15 cellular contexts compared by ENCODE assay signal in genomic region chr1:64983110-64983509, GRCh38. TPM values are rescaled to one million over a fixed set of nuclear protein-coding genes. Genes with fewer than 3 reads are reported as not detected.
DNase-seq lines count a peak whose midpoint lies in the region; ATAC-seq and TF ChIP-seq lines count a peak whose summit lies in the region.
"Had no signal": no experiment of that assay in that cellular context is flagged by ENCODE, and none has a peak within 500 bp of the region (broad histone marks: within the 10 kb centered on the region; RNA-seq: fewer than 3 reads in every experiment).

No MANE protein-coding gene starts in this region.

- no peak overlapping the region for H3K27ac Mint-ChIP-seq in stimulated activated naive CD8-positive, alpha-beta T cell treated with anti-CD3 and anti-CD28 coated beads, Interleukin-15, amount 100 ng/mL, for 72 hours
- H3K27ac Mint-ChIP-seq: GM23338 had no signal

- TF ChIP-seq CTCF in fibroblast of the aortic adventitia (IDR thresholded peaks at IDR 0.05; ENCODE audit: insufficient read depth, low read length) = no peak
- no peak for TF ChIP-seq CTCF in smooth muscle cell (IDR thresholded peaks at IDR 0.05; ENCODE audit: borderline replicate concordance, insufficient read depth, poor library complexity, severe bottlenecking)

- H3K4me3 ChIP-seq in fibroblast of the aortic adventitia (ENCODE audit: low read depth, low read length) (no peak overlapping the region), smooth muscle cell (no peak overlapping the region)
- H3K4me3 ChIP-seq: GM23338 had no signal

- H2AFZ ChIP-seq in smooth muscle cell (ENCODE audit: low read depth) = no peak overlapping the region
- H2AFZ ChIP-seq: GM23338 had no signal

- peak overlapping the region; percentile 38 for H3K9ac ChIP-seq in smooth muscle cell (ENCODE audit: low read depth)

- no peaks in the 10 kb centered on the region for H3K36me3 ChIP-seq in smooth muscle cell (ENCODE audit: low read depth)

- H3K27ac ChIP-seq in smooth muscle cell (ENCODE audit: low read depth) = peak overlapping the region; percentile 77

- H3K9me3 Mint-ChIP-seq in stimulated activated naive CD8-positive, alpha-beta T cell treated with anti-CD3 and anti-CD28 coated beads, Interleukin-15, amount 100 ng/mL, for 72 hours = no peaks in the 10 kb centered on the region
- H3K9me3 Mint-ChIP-seq: GM23338 had no signal

- peaks cover 37% of the 10 kb centered on the region for H3K4me1 Mint-ChIP-seq in stimulated activated naive CD8-positive, alpha-beta T cell treated with anti-CD3 and anti-CD28 coated beads, Interleukin-15, amount 100 ng/mL, for 72 hours

- no peaks in the 10 kb centered on the region for H3K79me2 ChIP-seq in smooth muscle cell (ENCODE audit: low read depth)

- no peak overlapping the region for H3K4me3 Mint-ChIP-seq in stimulated activated naive CD8-positive, alpha-beta T cell treated with anti-CD3 and anti-CD28 coated beads, Interleukin-15, amount 100 ng/mL, for 72 hours
- H3K4me3 Mint-ChIP-seq: GM23338; naive thymus-derived CD4-positive, alpha-beta T cell had no signal

- DNase-seq in SIG-M5 treated with dmso at 0.1 percent for 504 hours (lab: John Stamatoyannopoulos, UW; ENCODE audit: unreplicated experiment) = peak; percentile 14
- no peak for DNase-seq in SIG-M5 (lab: John Stamatoyannopoulos, UW)
- DNase-seq in T1000 (lab: John Stamatoyannopoulos, UW) = peak; percentile 91
- DNase-seq in fibroblast of the aortic adventitia (ENCODE audit: low read depth) = peak; percentile 64
- no peak for DNase-seq in smooth muscle cell (lab: John Stamatoyannopoulos, UW; ENCODE audit: unreplicated experiment)
- DNase-seq in stimulated activated naive CD8-positive, alpha-beta T cell treated with anti-CD3 and anti-CD28 coated beads, Interleukin-15, amount 100 ng/mL, for 72 hours = no peak
- DNase-seq: activated CD4-positive, alpha-beta T cell treated with anti-CD3 and anti-CD28 coated beads, Interleukin-2, amount 50 U/mL, for 4 hours; activated naive CD4-positive, alpha-beta T cell treated with Interleukin-2 at 50 U/mL for 16 hours; effector CD4-positive, alpha-beta T cell; Kasumi-1; naive thymus-derived CD4-positive, alpha-beta T cell; NCI-H446 had no signal

- no peaks in the 10 kb centered on the region for H3K27me3 Mint-ChIP-seq in stimulated activated naive CD8-positive, alpha-beta T cell treated with anti-CD3 and anti-CD28 coated beads, Interleukin-15, amount 100 ng/mL, for 72 hours

- no peaks in the 10 kb centered on the region for H3K27me3 ChIP-seq in smooth muscle cell (ENCODE audit: low read depth)

- no peaks in the 10 kb centered on the region for H4K20me1 ChIP-seq in smooth muscle cell (ENCODE audit: low read depth)

- H3K9me3 ChIP-seq in smooth muscle cell (replicated peaks; ENCODE audit: low read depth) = no peaks in the 10 kb centered on the region

- no peaks in the 10 kb centered on the region for H3K4me1 ChIP-seq in smooth muscle cell (ENCODE audit: low read depth)

- WGBS in smooth muscle cell (ENCODE audit: low lambda C conversion rate) = 27% methylated on average over 5 of the region's 5 CpGs

- no peak for ATAC-seq in GM21786 (IDR thresholded peaks at IDR 0.05; ENCODE audit: unreplicated experiment)
- no peak for ATAC-seq in GM21825 (IDR thresholded peaks at IDR 0.05; ENCODE audit: unreplicated experiment)
- ATAC-seq in stimulated activated naive CD8-positive, alpha-beta T cell treated with anti-CD3 and anti-CD28 coated beads, Interleukin-15, amount 100 ng/mL, for 72 hours = no peak
- ATAC-seq: GM23338; naive thymus-derived CD4-positive, alpha-beta T cell had no signal

- H3K4me2 ChIP-seq in smooth muscle cell = no peak overlapping the region
- H3K4me2 ChIP-seq: GM23338 had no signal

- no peaks in the 10 kb centered on the region for H3F3A ChIP-seq in smooth muscle cell (ENCODE audit: low read depth)

RNA-seq across cellular contexts. Expression of gene JAK1, which starts 16.8 kb away (rescaled TPM):
- total RNA-seq in fibroblast of the aortic adventitia (ENCODE audit: low replicate concordance) (159 and 255 TPM in 2 replicates), smooth muscle cell (101 and 110 TPM in 2 replicates)
- 44.9 and 52.4 TPM in 2 replicates for polyA plus RNA-seq in smooth muscle cell

Comparison
In these comparisons a context has a peak if more than half of its experiments do, and no peak if none do; other contexts are left out.
1. DNase-seq: peak in SIG-M5 treated with dmso at 0.1 percent for 504 hours (single experiment), T1000 (single experiment) and fibroblast of the aortic adventitia (single experiment); none in SIG-M5 (single experiment), smooth muscle cell (single experiment) and stimulated activated naive CD8-positive, alpha-beta T cell treated with anti-CD3 and anti-CD28 coated beads, Interleukin-15, amount 100 ng/mL, for 72 hours (0 of 2).